Comparison of ENCODE assay signal across 8 cellular contexts in the genomic region with DNA sequence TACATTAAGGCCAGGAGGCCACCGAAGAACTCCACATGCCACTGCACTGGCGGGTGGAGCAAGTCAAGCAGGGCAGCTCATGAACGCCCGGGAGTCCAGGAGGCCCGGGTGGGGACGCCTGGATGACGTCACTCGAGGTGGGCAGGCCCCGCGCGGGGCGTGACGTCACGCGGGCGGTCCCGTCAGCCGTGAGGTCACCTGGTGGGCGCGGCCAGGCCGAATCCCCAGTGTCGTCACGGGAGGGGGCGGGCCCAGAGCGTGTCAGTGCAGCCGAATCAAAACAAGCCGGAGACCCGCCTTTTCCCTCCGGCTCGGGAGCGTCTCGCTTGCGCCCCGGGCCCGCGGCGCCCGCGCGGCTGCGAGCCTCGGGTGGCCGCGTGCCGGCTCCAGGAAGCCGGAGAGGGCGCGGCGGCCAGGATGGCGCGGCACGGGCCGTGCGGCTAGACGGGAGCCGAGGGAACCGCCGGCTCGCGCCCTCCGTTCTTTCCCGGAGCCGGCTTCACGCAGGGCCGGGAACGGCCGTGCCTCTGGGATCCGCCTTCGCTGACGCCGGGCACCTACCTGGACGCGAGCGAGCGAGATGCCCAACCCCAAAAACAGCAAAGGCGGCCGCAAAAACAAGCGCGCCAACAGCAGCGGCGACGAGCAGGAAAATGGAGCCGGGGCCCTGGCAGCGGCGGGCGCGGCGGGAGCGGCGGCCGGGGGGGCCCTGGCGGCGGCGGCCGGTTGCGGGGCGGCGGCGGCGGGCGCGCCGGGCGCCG. TPM values are rescaled to one million over a fixed set of nuclear protein-coding genes. Genes with fewer than 3 reads are reported as not detected.
DNase-seq lines count a peak whose midpoint lies in the region; ATAC-seq and TF ChIP-seq lines count a peak whose summit lies in the region.

A gene with protein sequence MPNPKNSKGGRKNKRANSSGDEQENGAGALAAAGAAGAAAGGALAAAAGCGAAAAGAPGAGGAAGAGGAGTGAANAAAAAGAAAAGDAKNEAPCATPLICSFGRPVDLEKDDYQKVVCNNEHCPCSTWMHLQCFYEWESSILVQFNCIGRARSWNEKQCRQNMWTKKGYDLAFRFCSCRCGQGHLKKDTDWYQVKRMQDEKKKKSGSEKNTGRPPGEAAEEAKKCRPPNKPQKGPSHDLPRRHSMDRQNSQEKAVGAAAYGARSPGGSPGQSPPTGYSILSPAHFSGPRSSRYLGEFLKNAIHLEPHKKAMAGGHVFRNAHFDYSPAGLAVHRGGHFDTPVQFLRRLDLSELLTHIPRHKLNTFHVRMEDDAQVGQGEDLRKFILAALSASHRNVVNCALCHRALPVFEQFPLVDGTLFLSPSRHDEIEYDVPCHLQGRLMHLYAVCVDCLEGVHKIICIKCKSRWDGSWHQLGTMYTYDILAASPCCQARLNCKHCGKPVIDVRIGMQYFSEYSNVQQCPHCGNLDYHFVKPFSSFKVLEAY (plus strand): TSS at position 264 of the 761 bp plus-strand sequence. CDS start 317 bp downstream, at position 581.

- H3K4me1 Mint-ChIP-seq in activated B cell treated with CpG ODN at 0.5 μM for 24 hours: peaks cover 79% of the 10 kb centered on the region

- peak within 1 kb of the TSS; percentile 69 for H3K27ac ChIP-seq in smooth muscle cell (ENCODE audit: low read depth)

- peak within 1 kb of the TSS; percentile 78 for H3K4me3 ChIP-seq in AG04449 (ENCODE audit: low read depth, low read length)
- H3K4me3 ChIP-seq in cardiac fibroblast (replicated peaks in 1 of 2; ENCODE audit: low read depth in 2 of 2, low read length in 2 of 2): peak within 1 kb of the TSS; percentile 75 to 86
- peak within 1 kb of the TSS; percentile 95 for H3K4me3 ChIP-seq in smooth muscle cell

- H3K4me1 ChIP-seq in smooth muscle cell (ENCODE audit: low read depth): peaks cover 14% of the 10 kb centered on the region

- no peaks in the 10 kb centered on the region for H3K36me3 ChIP-seq in smooth muscle cell (ENCODE audit: low read depth)

- peak within 1 kb of the TSS; percentile 89 for H3K9ac ChIP-seq in smooth muscle cell (ENCODE audit: low read depth)

- no peaks in the 10 kb centered on the region for H3K9me3 Mint-ChIP-seq in activated B cell treated with CpG ODN at 0.5 μM for 24 hours

- no peaks in the 10 kb centered on the region for H3K27me3 ChIP-seq in smooth muscle cell (ENCODE audit: low read depth)

- TF ChIP-seq CTCF in AG04449 (IDR thresholded peaks at IDR 0.05; ENCODE audit: insufficient read depth, low read length, missing control alignments) (no peak), activated B cell treated with CpG ODN at 0.5 μM for 24 hours (IDR thresholded peaks at IDR 0.05) (no peak), cardiac fibroblast (IDR thresholded peaks at IDR 0.05; ENCODE audit: low read depth, low read length) (no peak), smooth muscle cell (IDR thresholded peaks at IDR 0.05; ENCODE audit: borderline replicate concordance, insufficient read depth, poor library complexity, severe bottlenecking) (no peak)

- H3K4me2 ChIP-seq in smooth muscle cell: peak within 1 kb of the TSS; percentile 100

- DNase-seq in AG04449 (ENCODE audit: low read depth, low spot score) (peak; percentile 62), NCI-H345 (lab: John Stamatoyannopoulos, UW) (peak; percentile 95), activated B cell treated with CpG ODN at 0.5 μM for 24 hours (peak; percentile 99), cardiac fibroblast (ENCODE audit: low read depth in 2 of 2) (peak; percentile 95 to 97), iPS-NIHi7 (ENCODE audit: extremely low spot score) (peak; percentile 95), smooth muscle cell (lab: John Stamatoyannopoulos, UW; ENCODE audit: unreplicated experiment) (peak; percentile 91)

- no peaks in the 10 kb centered on the region for H3K9me3 ChIP-seq in smooth muscle cell (replicated peaks; ENCODE audit: low read depth)

- H3K79me2 ChIP-seq in smooth muscle cell (ENCODE audit: low read depth): peaks cover 38% of the 10 kb centered on the region

- intact Hi-C loops in activated B cell treated with CpG ODN at 0.5 μM for 24 hours (cut with micrococcal nuclease): loop anchor here (1.0 to 10.0 kb wide), 7 partner anchors 136 to 540 kb away; partner anchors contain the start of genes CCDC28A, CITED2 and REPS1

- peak within 1 kb of the TSS; percentile 99 for H2AFZ ChIP-seq in smooth muscle cell (ENCODE audit: low read depth)

- no peaks in the 10 kb centered on the region for H3K27me3 Mint-ChIP-seq in activated B cell treated with CpG ODN at 0.5 μM for 24 hours

- CTCF ChIA-PET in AG04449 (lab: Yijun Ruan, JAX): interaction anchor here (0.6 to 1.4 kb wide), 2 partner anchors 78 to 229 kb away, joined by 3 to 4 read pairs; no protein-coding TSS in a partner anchor
- CTCF ChIA-PET in activated B cell treated with CpG ODN at 0.5 μM for 24 hours (lab: Charles Lee): interaction anchor here (2.7 kb wide), 1 partner anchor 239 kb away, joined by 11 read pairs; the partner anchor contains the start of gene CITED2

- 2% methylated on average over 81 of the region's 105 CpGs for WGBS in smooth muscle cell (ENCODE audit: low lambda C conversion rate)

- POLR2A ChIA-PET in AG04449 (lab: Yijun Ruan, JAX) (no interaction called here), activated B cell treated with CpG ODN at 0.5 μM for 24 hours (lab: Charles Lee) (interaction anchor here (0.7 to 4.4 kb wide), 9 partner anchors 10 to 240 kb away, joined by 3 to 38 read pairs (median 4); partner anchors contain the start of gene CITED2)

- H4K20me1 ChIP-seq in smooth muscle cell (ENCODE audit: low read depth): peaks cover 31% of the 10 kb centered on the region

- peaks cover 19% of the 10 kb centered on the region for H3F3A ChIP-seq in smooth muscle cell (ENCODE audit: low read depth)

- ATAC-seq in GM18909 (IDR thresholded peaks at IDR 0.05; ENCODE audit: poor library complexity, unreplicated experiment): peak; percentile 88
- ATAC-seq in HG03175 (IDR thresholded peaks at IDR 0.05; ENCODE audit: unreplicated experiment): peak; percentile 78
- ATAC-seq in activated B cell treated with CpG ODN at 0.5 μM for 24 hours (ENCODE audit: low read depth): peak; percentile 73

- H3K27ac Mint-ChIP-seq in activated B cell treated with CpG ODN at 0.5 μM for 24 hours: peak within 1 kb of the TSS; percentile 98

- H3K4me3 Mint-ChIP-seq in activated B cell treated with CpG ODN at 0.5 μM for 24 hours: peak within 1 kb of the TSS; percentile 95

- peaks cover 18% of the 10 kb centered on the region for H3K36me3 Mint-ChIP-seq in activated B cell treated with CpG ODN at 0.5 μM for 24 hours (ENCODE audit: low read depth)

RNA-seq across cellular contexts. Expression of the gene that starts here (rescaled TPM):
- 34.9 and 38.3 TPM in 2 replicates for total RNA-seq in activated B cell treated with CpG ODN at 0.5 μM for 24 hours
- 19.7 and 21.3 TPM in 2 replicates for total RNA-seq in smooth muscle cell
- 7.2 and 7.7 TPM in 2 replicates for polyA plus RNA-seq in smooth muscle cell

Comparison
In these comparisons a context has a peak if more than half of its experiments do, and no peak if none do; other contexts are left out.
1. Peak in every context shown above with its lines: DNase-seq, ATAC-seq, H3K4me3 ChIP-seq and H3K27ac ChIP-seq.